ENCODE assay signal across 8 cellular contexts in the genomic region with DNA sequence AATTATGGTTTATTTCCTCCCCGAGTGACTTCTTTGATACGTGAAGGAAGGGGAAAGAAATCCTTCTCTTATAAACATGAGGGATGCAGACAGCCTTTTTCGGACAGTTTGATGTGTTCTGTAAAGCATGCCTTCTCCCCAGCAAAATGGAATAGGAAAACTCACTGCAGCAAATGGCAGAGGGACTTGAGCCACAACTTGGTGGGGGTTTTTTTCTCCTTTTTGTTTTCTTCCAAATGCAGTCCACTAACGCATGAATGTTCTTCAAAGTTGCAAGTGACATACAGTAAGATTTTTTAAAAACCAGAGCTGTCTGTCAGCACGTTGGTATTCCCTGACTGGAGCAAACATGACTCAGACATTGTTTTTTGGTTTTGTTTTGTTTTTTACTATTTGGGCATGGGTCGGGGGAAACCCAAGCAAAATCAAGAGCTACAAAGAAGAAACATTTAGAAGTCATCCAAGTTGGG. TPM values are rescaled to one million over a fixed set of nuclear protein-coding genes. Genes with fewer than 3 reads are reported as not detected.
DNase-seq lines count a peak whose midpoint lies in the region; TF ChIP-seq lines count a peak whose summit lies in the region.

No MANE protein-coding gene starts in this region.

- H3K4me1 ChIP-seq in muscle layer of duodenum (ENCODE audit: control insufficient read depth in 1 of 2, insufficient read depth in 2 of 2, low read length in 2 of 2): peaks cover 4 to 8% of the 10 kb centered on the region in 2 donors

- no peaks in the 10 kb centered on the region for H3K27me3 ChIP-seq in AG04450 (ENCODE audit: control insufficient read depth, insufficient read depth, low read length)
- H3K27me3 ChIP-seq in muscle layer of duodenum (ENCODE audit: low read depth, low read length): no peaks in the 10 kb centered on the region

- H3K4me3 ChIP-seq in AG04450 (ENCODE audit: low read depth, low read length) (peak overlapping the region; percentile 76), choroid plexus epithelial cell (ENCODE audit: low read depth, low read length) (peak overlapping the region; percentile 89), muscle layer of duodenum (ENCODE audit: low read depth in 1 of 2, low read length in 2 of 2) (peak overlapping the region; percentile 96 to 98)
- peak overlapping the region; percentile 66 for H3K4me3 ChIP-seq in Jurkat, Clone E6-1 (ENCODE audit: low read length)

- CTCF ChIA-PET in AG04450 (lab: Charles Lee): interaction anchor here (1.6 kb wide), 1 partner anchor 12 kb away, joined by 6 read pairs; no protein-coding TSS in a partner anchor

- H3K36me3 ChIP-seq in muscle layer of duodenum (ENCODE audit: control insufficient read depth in 1 of 2, insufficient read depth in 2 of 2, low read length in 2 of 2): no peaks in the 10 kb centered on the region

- no peak overlapping the region for H3K27ac ChIP-seq in AG04450 (ENCODE audit: low read depth, low read length)
- H3K27ac ChIP-seq in muscle layer of duodenum (ENCODE audit: low read length): no peak overlapping the region

- POLR2A ChIA-PET in AG04450 (lab: Yijun Ruan, JAX): interaction anchor here (0.6 to 1.3 kb wide), 4 partner anchors 25 to 287 kb away, joined by 3 to 5 read pairs (median 4); a partner anchor contains a TSS

- TF ChIP-seq CTCF in AG04450 (IDR thresholded peaks at IDR 0.05; ENCODE audit: low read depth, low read length) (no peak), choroid plexus epithelial cell (conservative IDR thresholded peaks at IDR 0.05; ENCODE audit: low read depth, low read length) (no peak), GM10266 (IDR thresholded peaks at IDR 0.05; ENCODE audit: control insufficient read depth, insufficient read depth, low read depth, missing control alignments) (no peak)

- H3K9me3 ChIP-seq in AG04450 (ENCODE audit: control insufficient read depth, insufficient read depth, low read length) (no peaks in the 10 kb centered on the region; the same call in 1 of the 2 replicates), muscle layer of duodenum (ENCODE audit: control insufficient read depth in 1 of 2, low read length in 2 of 2) (no peaks in the 10 kb centered on the region)

- in situ Hi-C loops in ACHN (cut with HindIII; ENCODE audit: low pct_ligation_motif_present, low pct_unique_long_range_greater_than_20kb, low sequenced_read_pairs): no loop called here

- no peak for DNase-seq in AG04450 (ENCODE audit: low read depth, low spot score)
- no peak for DNase-seq in Jurkat, Clone E6-1 (ENCODE audit: low read depth, low spot score)
- DNase-seq in choroid plexus epithelial cell (ENCODE audit: low read depth): no peak
- no peak for DNase-seq in GM10266 (ENCODE audit: extremely low spot score)
- no peak for DNase-seq in T1000 (lab: John Stamatoyannopoulos, UW)
- no peak for DNase-seq in NCI-H1417 treated with DMSO at 0.1 percent for 48 hours (lab: John Stamatoyannopoulos, UW)
- no peak for DNase-seq in ACHN

RNA-seq across cellular contexts. Expression of a gene that starts 0.6 kb away (rescaled TPM):
- polyA plus RNA-seq in AG04450 (2011; rRNA removed): 32.5 and 44.7 TPM in 2 replicates
- polyA minus RNA-seq in AG04450 (2011; rRNA and poly(A)+ RNA removed): 57.3 and 88.1 TPM in 2 replicates
- 54.2 TPM for polyA plus RNA-seq in Jurkat, Clone E6-1 (2012; ENCODE audit: insufficient read depth, insufficient read length)
